8 cellular contexts compared by ENCODE assay signal in genomic region chr6:17706580-17707370, GRCh38. TPM values are rescaled to one million over a fixed set of nuclear protein-coding genes. Genes with fewer than 3 reads are reported as not detected.
A peak's percentile ranks its signal among the peaks of the same experiment; 100 is the strongest.
DNase-seq lines count a peak whose midpoint lies in the region; TF ChIP-seq lines count a peak whose summit lies in the region.

Gene NUP153, minus strand, starts transcription at chr6:17706925. Its CDS starts 538 bp downstream, at chr6:17706387.

- peak within 1 kb of the TSS; percentile 97 for H3K18ac ChIP-seq in H9 (ENCODE audit: insufficient read length, low read depth, low read length)

- peak within 1 kb of the TSS; percentile 65 for H2AFZ ChIP-seq in H9 (ENCODE audit: low read length)

- peak within 1 kb of the TSS; percentile 81 for H3K4me3 ChIP-seq in MG63
- H3K4me3 ChIP-seq in fibroblast of the aortic adventitia (ENCODE audit: low read depth, low read length), result peak within 1 kb of the TSS; percentile 89

- peaks cover 32% of the 10 kb centered on the region; the same call in 1 of the 2 replicates for H3K79me2 ChIP-seq in H9 (ENCODE audit: insufficient read depth, low read length)

- DNase-seq in ELR (ENCODE audit: low read depth) (peak; percentile 99), H9 (peak; percentile 99), MG63 (peak; percentile 94), SHP77 treated with DMSO at 0.1 percent for 48 hours (lab: John Stamatoyannopoulos, UW) (peak; percentile 90), fibroblast of the aortic adventitia (ENCODE audit: low read depth) (peak; percentile 98)
- peak; percentile 100 for DNase-seq in activated effector memory CD4-positive, alpha-beta T cell treated with anti-CD3 and anti-CD28 coated beads, Interleukin-2, amount 50 U/mL, for 16 hours

- H2BK12ac ChIP-seq in H9 (ENCODE audit: insufficient read length, low read depth, low read length), result no peak within 1 kb of the TSS

- peak within 1 kb of the TSS; percentile 58 for H3K4me2 ChIP-seq in H9 (ENCODE audit: insufficient read depth, insufficient read length, low read length)

- H3K36me3 Mint-ChIP-seq in H9 (ENCODE audit: insufficient read depth in 1 of 3, low read depth in 3 of 3) (peaks cover 0 to 4% (median 0%) of the 10 kb centered on the region in 3 experiments; a peak in 2 of 7 replicates), nephron (ENCODE audit: low read depth) (no peaks in the 10 kb centered on the region)
- peaks cover 42% of the 10 kb centered on the region for H3K36me3 Mint-ChIP-seq in stimulated activated naive CD8-positive, alpha-beta T cell treated with anti-CD3 and anti-CD28 coated beads, Interleukin-15, Interleukin-2, amounts not matched to agents 100 ng/mL and 50 ng/mL, for 24 hours (ENCODE audit: low read depth)

- no peak within 1 kb of the TSS for H4K5ac ChIP-seq in H9 (ENCODE audit: insufficient read length, low read depth, low read length)

- peak within 1 kb of the TSS; percentile 75 for H3K4ac ChIP-seq in H9 (ENCODE audit: low read depth, low read length)

- H3T11ph ChIP-seq in H9 (ENCODE audit: low read length), result no peak within 1 kb of the TSS

- peak within 1 kb of the TSS; percentile 98 for H3K14ac ChIP-seq in H9 (ENCODE audit: insufficient read depth, low read length)

- TF ChIP-seq CTCF in H9 (conservative IDR thresholded peaks at IDR 0.05) (no peak), fibroblast of the aortic adventitia (IDR thresholded peaks at IDR 0.05; ENCODE audit: insufficient read depth, low read length) (no peak), nephron (IDR thresholded peaks at IDR 0.05; ENCODE audit: unreplicated experiment in 3 of 3) (no peak)

- peak within 1 kb of the TSS; percentile 80 for H3K9ac ChIP-seq in H9 (ENCODE audit: extremely low read depth, insufficient read length, low read length)

- no peaks in the 10 kb centered on the region for H4K20me1 ChIP-seq in H9 (ENCODE audit: control insufficient read depth, insufficient read depth, insufficient read length)

- H3K4me1 ChIP-seq in H9 (ENCODE audit: insufficient read depth, low read length), result peaks cover 2% of the 10 kb centered on the region; the same call in 1 of the 2 replicates

- H3K27ac Mint-ChIP-seq in H9 (peak within 1 kb of the TSS; percentile 97 to 100 (median 99)), nephron (peak within 1 kb of the TSS; percentile 96 to 99 (median 99))
- H3K27ac Mint-ChIP-seq in stimulated activated naive CD8-positive, alpha-beta T cell treated with anti-CD3 and anti-CD28 coated beads, Interleukin-15, Interleukin-2, amounts not matched to agents 100 ng/mL and 50 ng/mL, for 24 hours, result peak within 1 kb of the TSS; percentile 97

- no peaks in the 10 kb centered on the region for H3K23me2 ChIP-seq in H9 (ENCODE audit: insufficient read length, low read depth, low read length, poor library complexity, severe bottlenecking)

- no CpG with 5 or more reads among the region's 69 CpGs for WGBS in H9 (ENCODE audit: extremely low coverage, insufficient read length, low lambda C conversion rate)

- peak within 1 kb of the TSS; percentile 72 for H4K91ac ChIP-seq in H9 (ENCODE audit: insufficient read length, low read depth, low read length)

- H3K27ac ChIP-seq in H9 (ENCODE audit: insufficient read length, low read depth, low read length), result peak within 1 kb of the TSS; percentile 66

- peak within 1 kb of the TSS; percentile 86 for H2BK120ac ChIP-seq in H9 (ENCODE audit: low read depth, low read length, poor library complexity, severe bottlenecking)

- no peaks in the 10 kb centered on the region for H3K27me3 Mint-ChIP-seq in H9 (ENCODE audit: low read depth)
- no peaks in the 10 kb centered on the region for H3K27me3 Mint-ChIP-seq in nephron (ENCODE audit: low read depth)
- no peaks in the 10 kb centered on the region for H3K27me3 Mint-ChIP-seq in stimulated activated naive CD8-positive, alpha-beta T cell treated with anti-CD3 and anti-CD28 coated beads, Interleukin-15, Interleukin-2, amounts not matched to agents 100 ng/mL and 50 ng/mL, for 24 hours

- H3K27me3 ChIP-seq in H9 (ENCODE audit: insufficient read depth, low read length), result no peaks in the 10 kb centered on the region
- no peaks in the 10 kb centered on the region for H3K27me3 ChIP-seq in MG63

- no peak within 1 kb of the TSS for H3K23ac ChIP-seq in H9 (ENCODE audit: insufficient read length, low read depth, low read length)

- H3K56ac ChIP-seq in H9 (ENCODE audit: insufficient read length, low read depth, low read length), result no peak within 1 kb of the TSS

- no peaks in the 10 kb centered on the region; a peak in 3 of 5 replicates for H3K9me3 Mint-ChIP-seq in H9
- no peaks in the 10 kb centered on the region for H3K9me3 Mint-ChIP-seq in nephron
- no peaks in the 10 kb centered on the region for H3K9me3 Mint-ChIP-seq in stimulated activated naive CD8-positive, alpha-beta T cell treated with anti-CD3 and anti-CD28 coated beads, Interleukin-15, Interleukin-2, amounts not matched to agents 100 ng/mL and 50 ng/mL, for 24 hours

- H2BK15ac ChIP-seq in H9 (ENCODE audit: low read depth, low read length), result no peak within 1 kb of the TSS

- H3K79me1 ChIP-seq in H9 (ENCODE audit: insufficient read depth, low read depth, low read length, poor library complexity, severe bottlenecking), result no peaks in the 10 kb centered on the region

- H4K8ac ChIP-seq in H9 (replicated peaks; ENCODE audit: insufficient read length, low read depth, low read length), result no peak within 1 kb of the TSS

- H3K36me3 ChIP-seq in MG63, result peaks cover 7% of the 10 kb centered on the region; the same call in 1 of the 2 replicates

- H2AK5ac ChIP-seq in H9 (ENCODE audit: insufficient read length, low read length), result no peak within 1 kb of the TSS

- peaks cover 25 to 30% of the 10 kb centered on the region in 2 experiments for H3K4me1 Mint-ChIP-seq in H9
- peaks cover 9% of the 10 kb centered on the region for H3K4me1 Mint-ChIP-seq in nephron
- H3K4me1 Mint-ChIP-seq in stimulated activated naive CD8-positive, alpha-beta T cell treated with anti-CD3 and anti-CD28 coated beads, Interleukin-15, Interleukin-2, amounts not matched to agents 100 ng/mL and 50 ng/mL, for 24 hours (ENCODE audit: low read depth), result peaks cover 43% of the 10 kb centered on the region

- H3K4me3 Mint-ChIP-seq in H9 (peak within 1 kb of the TSS; percentile 84 to 100), nephron (peak within 1 kb of the TSS; percentile 98)
- H3K4me3 Mint-ChIP-seq in stimulated activated naive CD8-positive, alpha-beta T cell treated with anti-CD3 and anti-CD28 coated beads, Interleukin-15, Interleukin-2, amounts not matched to agents 100 ng/mL and 50 ng/mL, for 24 hours, result peak within 1 kb of the TSS; percentile 96

- H3K9me3 ChIP-seq in H9 (ENCODE audit: control insufficient read depth, low read depth, low read length) (no peaks in the 10 kb centered on the region), MG63 (no peaks in the 10 kb centered on the region)

- no peak within 1 kb of the TSS for H2BK20ac ChIP-seq in H9 (ENCODE audit: low read depth, low read length, poor library complexity, severe bottlenecking)

- H2BK5ac ChIP-seq in H9 (ENCODE audit: insufficient read length, low read length), result no peak within 1 kb of the TSS

RNA-seq across cellular contexts. Expression of gene NUP153, which starts in this region (rescaled TPM):
- total RNA-seq in H9 (2021), result 96.1 and 99.3 TPM in 2 replicates
- total RNA-seq in MG63 (2014; rRNA removed; shearing (Covaris generic); ENCODE audit: low replicate concordance), result 16.5 and 20.6 TPM in 2 replicates
- total RNA-seq in fibroblast of the aortic adventitia (ENCODE audit: low replicate concordance), result 18.4 and 47.5 TPM in 2 replicates

Comparison
In these comparisons a context has a peak if more than half of its experiments do, and no peak if none do; other contexts are left out.
1. Peak in every context shown above with its lines: DNase-seq, H3K4me3 ChIP-seq and H3K27ac ChIP-seq.